In the genomic region with DNA sequence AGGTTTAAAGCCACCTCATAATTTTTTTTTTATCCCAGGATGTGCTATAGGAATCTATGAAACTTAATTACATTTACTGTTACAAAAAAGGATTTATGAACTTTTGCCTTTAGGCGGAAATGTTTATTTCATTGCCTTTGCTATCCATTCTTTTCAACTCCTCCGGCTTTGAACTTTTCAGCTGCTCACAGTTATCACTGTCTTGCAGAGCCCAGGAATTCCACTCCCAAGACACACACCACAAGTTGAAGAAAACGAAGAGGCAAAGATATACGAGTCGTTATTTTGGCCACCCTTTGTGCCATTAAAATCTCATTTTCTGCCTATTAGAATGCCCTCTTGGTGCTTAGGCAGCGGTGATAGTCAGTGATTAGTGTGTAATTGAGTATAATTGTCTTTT, we compare ENCODE assay signal across 28 cellular contexts.
"Had no signal": no experiment of that assay in that cellular context is flagged by ENCODE, and none has a peak within 500 bp of the region (broad histone marks: within the 10 kb centered on the region; RNA-seq: fewer than 3 reads in every experiment).

No MANE protein-coding gene starts in this region.

- H3K27me3 ChIP-seq: neutrophil, right lobe of liver, sigmoid colon, testis, tibial artery, transverse colon had no signal

- H3K9me3 ChIP-seq: neutrophil, pancreas, prostate gland, right lobe of liver, sigmoid colon, suprapubic skin, testis, tibial artery, transverse colon, upper lobe of right lung, uterus had no signal

- H3K27ac Mint-ChIP-seq: natural killer cell; nephron progenitor cell; stimulated activated effector memory CD8-positive, alpha-beta T cell treated with anti-CD3 and anti-CD28 coated beads, Interleukin-12 subunit alpha, Interleukin-12 subunit beta, amount 100 ng/mL, for 72 hours; stimulated activated naive CD8-positive, alpha-beta T cell treated with anti-CD3 and anti-CD28 coated beads, Interleukin-15, amount 100 ng/mL, for 72 hours; type B pancreatic cell had no signal

- ATAC-seq: natural killer cell; pancreas; right cardiac atrium; right lobe of liver; stimulated activated effector memory CD8-positive, alpha-beta T cell treated with anti-CD3 and anti-CD28 coated beads, Interleukin-12 subunit alpha, Interleukin-12 subunit beta, amount 100 ng/mL, for 72 hours; stimulated activated naive CD8-positive, alpha-beta T cell treated with anti-CD3 and anti-CD28 coated beads, Interleukin-15, amount 100 ng/mL, for 72 hours; stimulated activated naive CD8-positive, alpha-beta T cell treated with anti-CD3 and anti-CD28 coated beads, Interleukin-15, Interleukin-2, amounts not matched to agents 100 U/mL and 50 U/mL, for 24 hours; upper lobe of right lung had no signal

- H3K36me3 Mint-ChIP-seq: naive B cell; natural killer cell; stimulated activated effector memory CD8-positive, alpha-beta T cell treated with anti-CD3 and anti-CD28 coated beads, Interleukin-12 subunit alpha, Interleukin-12 subunit beta, amount 100 ng/mL, for 72 hours; type B pancreatic cell had no signal

- H3K27me3 Mint-ChIP-seq: naive B cell; stimulated activated naive CD8-positive, alpha-beta T cell treated with anti-CD3 and anti-CD28 coated beads, Interleukin-15, amount 100 ng/mL, for 72 hours had no signal

- H3K9me3 Mint-ChIP-seq: nephron progenitor cell; stimulated activated effector memory CD8-positive, alpha-beta T cell treated with anti-CD3 and anti-CD28 coated beads, Interleukin-12 subunit alpha, Interleukin-12 subunit beta, amount 100 ng/mL, for 72 hours; stimulated activated naive CD8-positive, alpha-beta T cell treated with anti-CD3 and anti-CD28 coated beads, Interleukin-15, amount 100 ng/mL, for 72 hours; type B pancreatic cell had no signal

- H3K4me1 Mint-ChIP-seq: naive B cell; natural killer cell; stimulated activated effector memory CD8-positive, alpha-beta T cell treated with anti-CD3 and anti-CD28 coated beads, Interleukin-12 subunit alpha, Interleukin-12 subunit beta, amount 100 ng/mL, for 72 hours; stimulated activated naive CD8-positive, alpha-beta T cell treated with anti-CD3 and anti-CD28 coated beads, Interleukin-15, amount 100 ng/mL, for 72 hours had no signal

- H3K36me3 ChIP-seq: neutrophil, pancreas, prostate gland, right lobe of liver, sigmoid colon, suprapubic skin, tibial artery, transverse colon, upper lobe of right lung, uterus had no signal

- H3K4me3 Mint-ChIP-seq: naive B cell; natural killer cell; nephron progenitor cell; neural crest cell; stimulated activated effector memory CD8-positive, alpha-beta T cell treated with anti-CD3 and anti-CD28 coated beads, Interleukin-12 subunit alpha, Interleukin-12 subunit beta, amount 100 ng/mL, for 72 hours; stimulated activated naive CD8-positive, alpha-beta T cell treated with anti-CD3 and anti-CD28 coated beads, Interleukin-15, amount 100 ng/mL, for 72 hours; type B pancreatic cell had no signal

- H3K4me3 ChIP-seq: pancreas, prostate gland, right lobe of liver, sigmoid colon, suprapubic skin, testis, tibial artery, transverse colon, upper lobe of right lung, uterus had no signal

- H3K27ac ChIP-seq: neutrophil, pancreas, prostate gland, right lobe of liver, sigmoid colon, suprapubic skin, testis, tibial artery, transverse colon, upper lobe of right lung, uterus had no signal

- DNase-seq: naive B cell; natural killer cell; nephron progenitor cell; nucleus accumbens; pancreas; right cardiac atrium; right lobe of liver; sigmoid colon; small intestine; stimulated activated CD4-positive, alpha-beta T cell treated with anti-CD3 and anti-CD28 coated beads, Interleukin-15, amount 100 ng/mL, for 24 hours; stimulated activated CD4-positive, alpha-beta T cell treated with anti-CD3 and anti-CD28 coated beads, Interleukin-2, amount 100 ng/mL, for 24 hours; stimulated activated CD4-positive, alpha-beta T cell treated with anti-CD3 and anti-CD28 coated beads, Interleukin-2, amount 100 ng/mL, for 48 hours; stimulated activated CD4-positive, alpha-beta T cell treated with anti-CD3 and anti-CD28 coated beads, Interleukin-4, amount 100 ng/mL, for 24 hours; stimulated activated naive CD4-positive, alpha-beta T cell; stimulated activated naive CD8-positive, alpha-beta T cell treated with anti-CD3 and anti-CD28 coated beads, Interleukin-15, amount 100 ng/mL, for 72 hours; stimulated activated naive CD8-positive, alpha-beta T cell treated with anti-CD3 and anti-CD28 coated beads, Interleukin-15, Interleukin-2, amounts not matched to agents 100 U/mL and 50 U/mL, for 24 hours; substantia nigra; testis; tibial artery; transverse colon; upper lobe of right lung; uterus had no signal

- H3K4me1 ChIP-seq: pancreas, prostate gland, right lobe of liver, sigmoid colon, suprapubic skin, testis, tibial artery, transverse colon, upper lobe of right lung, uterus had no signal
